ENCODE assay signal across 8 cellular contexts in genomic region chr1:61254629-61255323, GRCh38.
A peak's percentile ranks its signal among the peaks of the same experiment; 100 is the strongest.
DNase-seq lines count a peak whose midpoint lies in the region; ATAC-seq and TF ChIP-seq lines count a peak whose summit lies in the region.

No MANE protein-coding gene starts in this region.

- H3K36me3 ChIP-seq in skeletal muscle tissue (ENCODE audit: control insufficient read depth in 3 of 3, insufficient read depth in 3 of 3, low read length in 3 of 3) = no peaks in the 10 kb centered on the region

- no peak for ATAC-seq in WTC11
- ATAC-seq in GM21529 (IDR thresholded peaks at IDR 0.05; ENCODE audit: unreplicated experiment) = no peak
- no peak for ATAC-seq in GM21360 (IDR thresholded peaks at IDR 0.05; ENCODE audit: unreplicated experiment)

- H3K27ac Mint-ChIP-seq in WTC11 (peak overlapping the region; percentile 54; the same call in 1 of the 2 replicates), glutamatergic neuron (ENCODE audit: unreplicated experiment) (peak overlapping the region; percentile 67)

- peaks cover 34 to 39% (median 35%) of the 10 kb centered on the region in 3 donors for H3K4me1 ChIP-seq in skeletal muscle tissue (ENCODE audit: control insufficient read depth in 3 of 3, insufficient read depth in 3 of 3, low read length in 3 of 3)

- H3K27me3 Mint-ChIP-seq in WTC11 (ENCODE audit: low read depth) (no peaks in the 10 kb centered on the region), glutamatergic neuron (ENCODE audit: unreplicated experiment) (no peaks in the 10 kb centered on the region)

- H3K4me3 ChIP-seq in skeletal muscle tissue (ENCODE audit: low read length in 3 of 3) = peak overlapping the region; percentile 52 to 64 (median 63)

- peak overlapping the region; percentile 79 for H3K27ac ChIP-seq in skeletal muscle tissue (ENCODE audit: low read depth, low read length)

- no peaks in the 10 kb centered on the region for H3K27me3 ChIP-seq in skeletal muscle tissue (ENCODE audit: control insufficient read depth in 3 of 3, insufficient read depth in 3 of 3, low read length in 3 of 3)

- H3K9me3 Mint-ChIP-seq in WTC11 = no peaks in the 10 kb centered on the region
- H3K9me3 Mint-ChIP-seq in glutamatergic neuron (ENCODE audit: unreplicated experiment) = no peaks in the 10 kb centered on the region

- TF ChIP-seq CTCF in WTC11 (IDR thresholded peaks at IDR 0.05) = no peak
- no peak for TF ChIP-seq CTCF in glutamatergic neuron (IDR thresholded peaks at IDR 0.05; ENCODE audit: partially characterized antibody, unreplicated experiment)

- DNase-seq in HCEC 1CT (peak; percentile 44), WTC11 (ENCODE audit: low spot score) (no peak), glutamatergic neuron (no peak), GM19238 (ENCODE audit: insufficient read length, low spot score) (no peak)
- no peak for DNase-seq in activated CD8-positive, alpha-beta memory T cell treated with anti-CD3 and anti-CD28 coated beads, Interleukin-2, amount 50 U/mL, for 48 hours

- no peak overlapping the region for H3K4me3 Mint-ChIP-seq in WTC11
- H3K4me3 Mint-ChIP-seq in glutamatergic neuron (ENCODE audit: unreplicated experiment) = peak overlapping the region; percentile 82

- POLR2A ChIA-PET in WTC11 (lab: Charles Lee) = no interaction called here

- H3K9ac ChIP-seq in skeletal muscle tissue (ENCODE audit: low read depth in 1 of 3, low read length in 3 of 3) = peak overlapping the region; percentile 50 to 65 (median 54)

- CTCF ChIA-PET in WTC11 (lab: Charles Lee) = interaction anchor here (0.6 kb wide), 1 partner anchor 406 kb away, joined by 4 read pairs; no protein-coding TSS in a partner anchor

- no peaks in the 10 kb centered on the region for H3K9me3 ChIP-seq in skeletal muscle tissue (ENCODE audit: control insufficient read depth in 3 of 3, low read length in 3 of 3)

- H3K36me3 Mint-ChIP-seq in WTC11 = 0 out of 2 replicates have a peak, but pooled peaks cover 2% of the 10 kb centered on the region
- H3K36me3 Mint-ChIP-seq in glutamatergic neuron (ENCODE audit: unreplicated experiment) = no peaks in the 10 kb centered on the region

- H3K4me1 Mint-ChIP-seq in WTC11 (peaks cover 46% of the 10 kb centered on the region), glutamatergic neuron (ENCODE audit: low read depth, unreplicated experiment) (peaks cover 51% of the 10 kb centered on the region)

TF ChIP-seq in WTC11, 78 proteins besides CTCF, POLR2A, EP300 and RAD21:
- no peak for TF ChIP-seq MYBL2 (CRISPR knock-in tag; IDR thresholded peaks at IDR 0.05)
